Comparison of ENCODE assay signal across 1 cellular context in genomic region chr6:16621002-16621401, GRCh38.
TF ChIP-seq lines count a peak whose summit lies in the region.

No MANE protein-coding gene starts in this region.

TF ChIP-seq in IMR-90, 13 proteins besides CTCF, POLR2A, EP300 and RAD21 (continued from another document):
- TF ChIP-seq BHLHE40 (IDR thresholded peaks at IDR 0.05; ENCODE audit: low read depth, low read length): no peak
